1 cellular context compared by ENCODE assay signal in genomic region chr3:114290911-114291901, GRCh38.
A peak's percentile ranks its signal among the peaks of the same experiment; 100 is the strongest.
TF ChIP-seq lines count a peak whose summit lies in the region.

No MANE protein-coding gene starts in this region.

TF ChIP-seq in GM12878, 131 proteins besides CTCF, POLR2A, EP300 and RAD21 (continued from another document and continues in another):
- TF ChIP-seq GABPA (IDR thresholded peaks at IDR 0.05; ENCODE audit: low read depth) (peak; percentile 51; the same call in 1 of the 2 replicates), PML (IDR thresholded peaks at IDR 0.05; ENCODE audit: low read length) (peak; percentile 69; the same call in 1 of the 2 replicates), POU2F2 (IDR thresholded peaks at IDR 0.05; ENCODE audit: borderline replicate concordance, low read depth, low read length) (peak; percentile 13; the same call in 1 of the 3 replicates), POLR2AphosphoS5 (IDR thresholded peaks at IDR 0.05; ENCODE audit: low read length) (0 out of 2 replicates have a peak, but pooled peaks have one; percentile 18), SRF (IDR thresholded peaks at IDR 0.05; ENCODE audit: low read depth in 2 of 2, low read length in 2 of 2) (peak in 1 of 2 experiments; percentile 56; a peak in 1 of 4 replicates), E4F1 (IDR thresholded peaks at IDR 0.05; ENCODE audit: borderline replicate concordance, partially characterized antibody) (no peak), RUNX3 (IDR thresholded peaks at IDR 0.05; ENCODE audit: low read length) (peak; percentile 96), KAT2A (conservative IDR thresholded peaks at IDR 0.05; ENCODE audit: control insufficient read depth, low read depth, low read length) (no peak), TCF7 (IDR thresholded peaks at IDR 0.05; ENCODE audit: borderline replicate concordance) (no peak), ZNF622 (IDR thresholded peaks at IDR 0.05) (no peak), JUND (IDR thresholded peaks at IDR 0.05; ENCODE audit: low read depth, low read length) (peak; percentile 21; the same call in 1 of the 2 replicates), BCL11A (IDR thresholded peaks at IDR 0.05; ENCODE audit: low read depth, low read length) (peak; percentile 79), ASH2L (IDR thresholded peaks at IDR 0.05; ENCODE audit: borderline replicate concordance, low read depth) (no peak), HCFC1 (IDR thresholded peaks at IDR 0.05; ENCODE audit: low read length) (no peak), STAT3 (IDR thresholded peaks at IDR 0.05; ENCODE audit: low read depth, low read length) (no peak), POLR2AphosphoS2 (IDR thresholded peaks at IDR 0.05; ENCODE audit: low read depth, low read length) (no peak), MEF2A (IDR thresholded peaks at IDR 0.05; ENCODE audit: insufficient read depth, low read depth, low read length) (peak; percentile 91; the same call in 1 of the 2 replicates), ZNF207 (IDR thresholded peaks at IDR 0.05; ENCODE audit: borderline replicate concordance) (no peak), JUNB (IDR thresholded peaks at IDR 0.05) (peak; percentile 28; the same call in 1 of the 2 replicates), RFX5 (IDR thresholded peaks at IDR 0.05; ENCODE audit: low read depth, low read length) (no peak), LARP7 (IDR thresholded peaks at IDR 0.05) (peak; percentile 36; the same call in 1 of the 2 replicates), SPI1 (IDR thresholded peaks at IDR 0.05; ENCODE audit: borderline replicate concordance, insufficient read depth, low read depth, low read length) (peak; percentile 45; the same call in 1 of the 2 replicates), MXI1 (IDR thresholded peaks at IDR 0.05; ENCODE audit: low read depth, low read length) (no peak), MYC (IDR thresholded peaks at IDR 0.05; ENCODE audit: insufficient read depth, insufficient read length, insufficient replicate concordance, low read length, severe bottlenecking) (peak; percentile 32), WRNIP1 (IDR thresholded peaks at IDR 0.05; ENCODE audit: borderline replicate concordance, low read depth, low read length) (no peak), HDGF (IDR thresholded peaks at IDR 0.05) (no peak), BHLHE40 (IDR thresholded peaks at IDR 0.05; ENCODE audit: borderline replicate concordance in 1 of 2, low read depth in 2 of 2, low read length in 1 of 2) (peak; percentile 98), IRF5 (IDR thresholded peaks at IDR 0.05; ENCODE audit: borderline replicate concordance) (peak; percentile 88), PAX8 (IDR thresholded peaks at IDR 0.05) (no peak), TCF12 (IDR thresholded peaks at IDR 0.05; ENCODE audit: low read depth, low read length) (peak; percentile 86), ZNF592 (IDR thresholded peaks at IDR 0.05) (no peak), CREB1 (IDR thresholded peaks at IDR 0.05; ENCODE audit: low read depth) (peak; percentile 41; the same call in 1 of the 2 replicates), RBBP5 (conservative IDR thresholded peaks at IDR 0.05) (no peak), CEBPB (IDR thresholded peaks at IDR 0.05; ENCODE audit: borderline replicate concordance in 1 of 2, low read depth in 2 of 2, low read length in 2 of 2) (no peak)
- TF ChIP-seq, protein P1, sequence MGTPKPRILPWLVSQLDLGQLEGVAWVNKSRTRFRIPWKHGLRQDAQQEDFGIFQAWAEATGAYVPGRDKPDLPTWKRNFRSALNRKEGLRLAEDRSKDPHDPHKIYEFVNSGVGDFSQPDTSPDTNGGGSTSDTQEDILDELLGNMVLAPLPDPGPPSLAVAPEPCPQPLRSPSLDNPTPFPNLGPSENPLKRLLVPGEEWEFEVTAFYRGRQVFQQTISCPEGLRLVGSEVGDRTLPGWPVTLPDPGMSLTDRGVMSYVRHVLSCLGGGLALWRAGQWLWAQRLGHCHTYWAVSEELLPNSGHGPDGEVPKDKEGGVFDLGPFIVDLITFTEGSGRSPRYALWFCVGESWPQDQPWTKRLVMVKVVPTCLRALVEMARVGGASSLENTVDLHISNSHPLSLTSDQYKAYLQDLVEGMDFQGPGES (IDR thresholded peaks at IDR 0.05), result no peak
- TF ChIP-seq, protein P2, sequence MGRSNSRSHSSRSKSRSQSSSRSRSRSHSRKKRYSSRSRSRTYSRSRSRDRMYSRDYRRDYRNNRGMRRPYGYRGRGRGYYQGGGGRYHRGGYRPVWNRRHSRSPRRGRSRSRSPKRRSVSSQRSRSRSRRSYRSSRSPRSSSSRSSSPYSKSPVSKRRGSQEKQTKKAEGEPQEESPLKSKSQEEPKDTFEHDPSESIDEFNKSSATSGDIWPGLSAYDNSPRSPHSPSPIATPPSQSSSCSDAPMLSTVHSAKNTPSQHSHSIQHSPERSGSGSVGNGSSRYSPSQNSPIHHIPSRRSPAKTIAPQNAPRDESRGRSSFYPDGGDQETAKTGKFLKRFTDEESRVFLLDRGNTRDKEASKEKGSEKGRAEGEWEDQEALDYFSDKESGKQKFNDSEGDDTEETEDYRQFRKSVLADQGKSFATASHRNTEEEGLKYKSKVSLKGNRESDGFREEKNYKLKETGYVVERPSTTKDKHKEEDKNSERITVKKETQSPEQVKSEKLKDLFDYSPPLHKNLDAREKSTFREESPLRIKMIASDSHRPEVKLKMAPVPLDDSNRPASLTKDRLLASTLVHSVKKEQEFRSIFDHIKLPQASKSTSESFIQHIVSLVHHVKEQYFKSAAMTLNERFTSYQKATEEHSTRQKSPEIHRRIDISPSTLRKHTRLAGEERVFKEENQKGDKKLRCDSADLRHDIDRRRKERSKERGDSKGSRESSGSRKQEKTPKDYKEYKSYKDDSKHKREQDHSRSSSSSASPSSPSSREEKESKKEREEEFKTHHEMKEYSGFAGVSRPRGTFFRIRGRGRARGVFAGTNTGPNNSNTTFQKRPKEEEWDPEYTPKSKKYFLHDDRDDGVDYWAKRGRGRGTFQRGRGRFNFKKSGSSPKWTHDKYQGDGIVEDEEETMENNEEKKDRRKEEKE (IDR thresholded peaks at IDR 0.05), result no peak
- TF ChIP-seq, protein P3, sequence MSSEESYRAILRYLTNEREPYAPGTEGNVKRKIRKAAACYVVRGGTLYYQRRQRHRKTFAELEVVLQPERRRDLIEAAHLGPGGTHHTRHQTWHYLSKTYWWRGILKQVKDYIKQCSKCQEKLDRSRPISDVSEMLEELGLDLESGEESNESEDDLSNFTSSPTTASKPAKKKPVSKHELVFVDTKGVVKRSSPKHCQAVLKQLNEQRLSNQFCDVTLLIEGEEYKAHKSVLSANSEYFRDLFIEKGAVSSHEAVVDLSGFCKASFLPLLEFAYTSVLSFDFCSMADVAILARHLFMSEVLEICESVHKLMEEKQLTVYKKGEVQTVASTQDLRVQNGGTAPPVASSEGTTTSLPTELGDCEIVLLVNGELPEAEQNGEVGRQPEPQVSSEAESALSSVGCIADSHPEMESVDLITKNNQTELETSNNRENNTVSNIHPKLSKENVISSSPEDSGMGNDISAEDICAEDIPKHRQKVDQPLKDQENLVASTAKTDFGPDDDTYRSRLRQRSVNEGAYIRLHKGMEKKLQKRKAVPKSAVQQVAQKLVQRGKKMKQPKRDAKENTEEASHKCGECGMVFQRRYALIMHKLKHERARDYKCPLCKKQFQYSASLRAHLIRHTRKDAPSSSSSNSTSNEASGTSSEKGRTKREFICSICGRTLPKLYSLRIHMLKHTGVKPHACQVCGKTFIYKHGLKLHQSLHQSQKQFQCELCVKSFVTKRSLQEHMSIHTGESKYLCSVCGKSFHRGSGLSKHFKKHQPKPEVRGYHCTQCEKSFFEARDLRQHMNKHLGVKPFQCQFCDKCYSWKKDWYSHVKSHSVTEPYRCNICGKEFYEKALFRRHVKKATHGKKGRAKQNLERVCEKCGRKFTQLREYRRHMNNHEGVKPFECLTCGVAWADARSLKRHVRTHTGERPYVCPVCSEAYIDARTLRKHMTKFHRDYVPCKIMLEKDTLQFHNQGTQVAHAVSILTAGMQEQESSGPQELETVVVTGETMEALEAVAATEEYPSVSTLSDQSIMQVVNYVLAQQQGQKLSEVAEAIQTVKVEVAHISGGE (CRISPR knock-in tag; IDR thresholded peaks at IDR 0.05), result peak; percentile 33; the same call in 1 of the 2 replicates
- TF ChIP-seq, protein P4, sequence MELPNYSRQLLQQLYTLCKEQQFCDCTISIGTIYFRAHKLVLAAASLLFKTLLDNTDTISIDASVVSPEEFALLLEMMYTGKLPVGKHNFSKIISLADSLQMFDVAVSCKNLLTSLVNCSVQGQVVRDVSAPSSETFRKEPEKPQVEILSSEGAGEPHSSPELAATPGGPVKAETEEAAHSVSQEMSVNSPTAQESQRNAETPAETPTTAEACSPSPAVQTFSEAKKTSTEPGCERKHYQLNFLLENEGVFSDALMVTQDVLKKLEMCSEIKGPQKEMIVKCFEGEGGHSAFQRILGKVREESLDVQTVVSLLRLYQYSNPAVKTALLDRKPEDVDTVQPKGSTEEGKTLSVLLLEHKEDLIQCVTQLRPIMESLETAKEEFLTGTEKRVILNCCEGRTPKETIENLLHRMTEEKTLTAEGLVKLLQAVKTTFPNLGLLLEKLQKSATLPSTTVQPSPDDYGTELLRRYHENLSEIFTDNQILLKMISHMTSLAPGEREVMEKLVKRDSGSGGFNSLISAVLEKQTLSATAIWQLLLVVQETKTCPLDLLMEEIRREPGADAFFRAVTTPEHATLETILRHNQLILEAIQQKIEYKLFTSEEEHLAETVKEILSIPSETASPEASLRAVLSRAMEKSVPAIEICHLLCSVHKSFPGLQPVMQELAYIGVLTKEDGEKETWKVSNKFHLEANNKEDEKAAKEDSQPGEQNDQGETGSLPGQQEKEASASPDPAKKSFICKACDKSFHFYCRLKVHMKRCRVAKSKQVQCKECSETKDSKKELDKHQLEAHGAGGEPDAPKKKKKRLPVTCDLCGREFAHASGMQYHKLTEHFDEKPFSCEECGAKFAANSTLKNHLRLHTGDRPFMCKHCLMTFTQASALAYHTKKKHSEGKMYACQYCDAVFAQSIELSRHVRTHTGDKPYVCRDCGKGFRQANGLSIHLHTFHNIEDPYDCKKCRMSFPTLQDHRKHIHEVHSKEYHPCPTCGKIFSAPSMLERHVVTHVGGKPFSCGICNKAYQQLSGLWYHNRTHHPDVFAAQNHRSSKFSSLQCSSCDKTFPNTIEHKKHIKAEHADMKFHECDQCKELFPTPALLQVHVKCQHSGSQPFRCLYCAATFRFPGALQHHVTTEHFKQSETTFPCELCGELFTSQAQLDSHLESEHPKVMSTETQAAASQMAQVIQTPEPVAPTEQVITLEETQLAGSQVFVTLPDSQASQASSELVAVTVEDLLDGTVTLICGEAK (IDR thresholded peaks at IDR 0.05; ENCODE audit: borderline replicate concordance), result no peak
